In the genomic region with DNA sequence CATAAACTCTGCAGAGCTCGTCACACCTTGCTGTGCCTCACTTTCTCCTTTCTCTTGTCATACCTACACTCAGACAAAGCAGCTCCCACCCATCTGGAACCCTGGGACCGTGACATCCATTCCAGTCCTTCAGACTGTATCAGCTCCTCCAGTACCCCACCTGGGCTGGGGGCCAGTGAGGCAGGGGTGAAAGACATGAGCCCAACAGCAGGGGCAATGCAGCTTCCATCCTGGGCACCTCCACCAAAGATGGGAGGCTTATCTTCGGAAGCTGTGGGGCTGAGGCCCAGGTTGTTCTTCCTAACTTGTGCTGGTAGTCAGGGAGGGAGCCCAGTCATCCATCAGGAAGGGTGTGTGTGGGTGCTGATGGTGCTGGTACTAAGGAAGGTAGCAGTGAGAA, we compare ENCODE assay signal across 19 cellular contexts.
A peak's percentile ranks its signal among the peaks of the same experiment; 100 is the strongest.
DNase-seq lines count a peak whose midpoint lies in the region; ATAC-seq, FAIRE-seq and TF ChIP-seq lines count a peak whose summit lies in the region.
"Had no signal": no experiment of that assay in that cellular context is flagged by ENCODE, and none has a peak within 500 bp of the region (broad histone marks: within the 10 kb centered on the region; RNA-seq: fewer than 3 reads in every experiment).

No MANE protein-coding gene starts in this region.

- peaks cover 9% of the 10 kb centered on the region for H3K9me3 Mint-ChIP-seq in activated CD8-positive, alpha-beta T cell treated with anti-CD3 and anti-CD28 coated beads for 36 hours
- H3K9me3 Mint-ChIP-seq in activated CD8-positive, alpha-beta T cell treated with anti-CD3 and anti-CD28 coated beads, Interleukin-2, amount 10 ng/mL, durations not matched to agents 7 days and 5 days (ENCODE audit: insufficient read depth): peaks cover 14% of the 10 kb centered on the region
- H3K9me3 Mint-ChIP-seq in nephron progenitor cell (peaks cover 26% of the 10 kb centered on the region), T-cell (peaks cover 9 to 17% (median 15%) of the 10 kb centered on the region in 3 donors)
- peaks cover 4 to 18% (median 14%) of the 10 kb centered on the region in 9 donors for H3K9me3 Mint-ChIP-seq in naive thymus-derived CD8-positive, alpha-beta T cell

- H2AFZ ChIP-seq in H1 (ENCODE audit: low read length): no peak overlapping the region
- H2AFZ ChIP-seq: GM23248 had no signal

- no peak overlapping the region for H3K23ac ChIP-seq in H1 (ENCODE audit: insufficient read length)

- H3K36me3 ChIP-seq in H1 (ENCODE audit: control insufficient read depth in 2 of 4, insufficient read depth in 4 of 4, low read length in 3 of 4): no peaks in the 10 kb centered on the region

- H3K79me1 ChIP-seq in H1 (ENCODE audit: low read depth, low read length): no peaks in the 10 kb centered on the region

- FAIRE-seq in H1 (lab: Jason Lieb, UNC): no peak
- FAIRE-seq: D721Med, G401.6, GM12891 had no signal

- no peak overlapping the region for H3K18ac ChIP-seq in H1 (ENCODE audit: extremely low read depth, low read length)

- no peak overlapping the region for H2BK5ac ChIP-seq in H1 (ENCODE audit: low read depth, low read length)

- H3K4me3 ChIP-seq in H1 (ENCODE audit: extremely low read depth in 1 of 4, insufficient read depth in 2 of 4, low read depth in 3 of 4, low read length in 4 of 4): no peak overlapping the region
- H3K4me3 ChIP-seq: GM23248 had no signal

- no peaks in the 10 kb centered on the region for H3K27me3 Mint-ChIP-seq in activated CD8-positive, alpha-beta T cell treated with anti-CD3 and anti-CD28 coated beads for 36 hours
- no peaks in the 10 kb centered on the region for H3K27me3 Mint-ChIP-seq in activated CD8-positive, alpha-beta T cell treated with anti-CD3 and anti-CD28 coated beads, Interleukin-2, amount 10 ng/mL, durations not matched to agents 7 days and 5 days (ENCODE audit: low read depth)
- H3K27me3 Mint-ChIP-seq in nephron progenitor cell (ENCODE audit: low read depth, poor library complexity) (peaks cover 5% of the 10 kb centered on the region), T-cell (no peaks in the 10 kb centered on the region)
- H3K27me3 Mint-ChIP-seq in naive thymus-derived CD8-positive, alpha-beta T cell: no peaks in the 10 kb centered on the region

- H4K5ac ChIP-seq in H1 (ENCODE audit: insufficient read length, low read depth, low read length): no peak overlapping the region

- H3K79me2 ChIP-seq in H1 (ENCODE audit: control insufficient read depth in 1 of 2, insufficient read depth in 2 of 2, low read length in 2 of 2): no peaks in the 10 kb centered on the region

- no peak for TF ChIP-seq POLR2A in H1 (IDR thresholded peaks at IDR 0.05; ENCODE audit: control extremely low read depth in 1 of 2, low read depth in 2 of 2, low read length in 2 of 2)

- no peak for TF ChIP-seq CTCF in activated CD8-positive, alpha-beta T cell treated with anti-CD3 and anti-CD28 coated beads for 36 hours (IDR thresholded peaks at IDR 0.05)
- TF ChIP-seq CTCF in H1 (IDR thresholded peaks at IDR 0.05; ENCODE audit: control extremely low read depth in 1 of 3, insufficient read depth in 1 of 3, low read depth in 1 of 3, low read length in 3 of 3): no peak
- TF ChIP-seq CTCF in nephron progenitor cell (IDR thresholded peaks at IDR 0.05): no peak

- no peak overlapping the region for H2BK15ac ChIP-seq in H1 (ENCODE audit: low read length)

- H4K91ac ChIP-seq in H1 (replicated peaks; ENCODE audit: insufficient read length, low read length): peak overlapping the region; percentile 14

- TF ChIP-seq RAD21 in H1 (IDR thresholded peaks at IDR 0.05 in 1 of 2, conservative IDR thresholded peaks at IDR 0.05 in 1 of 2; ENCODE audit: low read depth in 2 of 2, low read length in 2 of 2): no peak

- no peak overlapping the region; the same call in 1 of the 2 replicates for H2BK12ac ChIP-seq in H1 (ENCODE audit: low read depth, low read length)

- intact Hi-C loops in activated CD8-positive, alpha-beta T cell treated with anti-CD3 and anti-CD28 coated beads for 36 hours (cut with micrococcal nuclease): no loop called here

- H3K27me3 ChIP-seq in H1 (replicated peaks in 1 of 4; ENCODE audit: control insufficient read depth in 3 of 4, extremely low read depth in 1 of 4, insufficient read depth in 3 of 4, low read length in 3 of 4): no peaks in the 10 kb centered on the region

- no peak overlapping the region for H3K4me2 ChIP-seq in H1 (ENCODE audit: insufficient read depth in 1 of 2, low read depth in 2 of 2, low read length in 2 of 2)

- H2BK120ac ChIP-seq in H1 (replicated peaks; ENCODE audit: low read depth, low read length): no peak overlapping the region

- POLR2A ChIA-PET in activated CD8-positive, alpha-beta T cell treated with anti-CD3 and anti-CD28 coated beads for 36 hours (lab: Charles Lee): no interaction called here
- POLR2A ChIA-PET in activated CD8-positive, alpha-beta T cell treated with anti-CD3 and anti-CD28 coated beads, Interleukin-2, amount 10 ng/mL, durations not matched to agents 7 days and 5 days (lab: Charles Lee): interaction anchor here (0.6 kb wide), 1 partner anchor 13 kb away, joined by 3 read pairs; no protein-coding TSS in a partner anchor
- POLR2A ChIA-PET in H1 (lab: Charles Lee; ENCODE audit: partially characterized antibody): interaction anchor here (1.2 kb wide), 1 partner anchor 10 kb away, joined by 3 read pairs; no protein-coding TSS in a partner anchor
- POLR2A ChIA-PET in naive thymus-derived CD8-positive, alpha-beta T cell (lab: Charles Lee): no interaction called here
- POLR2A ChIA-PET in T-cell (lab: Charles Lee): no interaction called here

- no peak overlapping the region for H3K27ac ChIP-seq in H1 (ENCODE audit: low read depth, low read length)
- H3K27ac ChIP-seq: 22Rv1, GM23248 had no signal

- H4K8ac ChIP-seq in H1 (ENCODE audit: extremely low read depth, insufficient read depth, low read length): no peak overlapping the region; the same call in 1 of the 2 replicates

- CTCF ChIA-PET in activated CD8-positive, alpha-beta T cell treated with anti-CD3 and anti-CD28 coated beads for 36 hours (lab: Charles Lee): no interaction called here
- CTCF ChIA-PET in activated CD8-positive, alpha-beta T cell treated with anti-CD3 and anti-CD28 coated beads, Interleukin-2, amount 10 ng/mL, durations not matched to agents 7 days and 5 days (lab: Charles Lee): no interaction called here
- CTCF ChIA-PET in H1 (lab: Charles Lee; ENCODE audit: partially characterized antibody): interaction anchor here (1.2 kb wide), 1 partner anchor 9 kb away, joined by 7 read pairs; no protein-coding TSS in a partner anchor
- CTCF ChIA-PET in T-cell (lab: Charles Lee): no interaction called here

- no peak overlapping the region for H3K4me3 Mint-ChIP-seq in activated CD8-positive, alpha-beta T cell treated with anti-CD3 and anti-CD28 coated beads for 36 hours
- no peak overlapping the region for H3K4me3 Mint-ChIP-seq in activated CD8-positive, alpha-beta T cell treated with anti-CD3 and anti-CD28 coated beads, Interleukin-2, amount 10 ng/mL, durations not matched to agents 7 days and 5 days
- H3K4me3 Mint-ChIP-seq in nephron progenitor cell (no peak overlapping the region), T-cell (no peak overlapping the region)
- no peak overlapping the region for H3K4me3 Mint-ChIP-seq in naive thymus-derived CD8-positive, alpha-beta T cell
- H3K4me3 Mint-ChIP-seq: CD14-positive monocyte; CD8-positive, alpha-beta T cell had no signal

- H3K4me1 Mint-ChIP-seq in activated CD8-positive, alpha-beta T cell treated with anti-CD3 and anti-CD28 coated beads for 36 hours (ENCODE audit: low read depth): no peaks in the 10 kb centered on the region
- no peaks in the 10 kb centered on the region for H3K4me1 Mint-ChIP-seq in activated CD8-positive, alpha-beta T cell treated with anti-CD3 and anti-CD28 coated beads, Interleukin-2, amount 10 ng/mL, durations not matched to agents 7 days and 5 days (ENCODE audit: low read depth)
- H3K4me1 Mint-ChIP-seq in nephron progenitor cell: peaks cover 13% of the 10 kb centered on the region
- peaks cover under 1 to 12% (median 8%) of the 10 kb centered on the region in 4 donors for H3K4me1 Mint-ChIP-seq in naive thymus-derived CD8-positive, alpha-beta T cell
- peaks cover 0 to under 1% (median 0%) of the 10 kb centered on the region in 3 donors for H3K4me1 Mint-ChIP-seq in T-cell
- H3K4me1 Mint-ChIP-seq: CD14-positive monocyte had no signal

- peaks cover 0 to 12% of the 10 kb centered on the region in 2 experiments; a peak in 2 of 4 replicates for H3K9me3 ChIP-seq in H1 (ENCODE audit: insufficient read depth in 2 of 2, low read depth in 1 of 2, low read length in 1 of 2)

- no peak overlapping the region for H3K4ac ChIP-seq in H1 (replicated peaks; ENCODE audit: insufficient read length, low read depth, low read length)

- H3K14ac ChIP-seq in H1 (ENCODE audit: insufficient read length): no peak overlapping the region

- no peaks in the 10 kb centered on the region for H4K20me1 ChIP-seq in H1 (replicated peaks in 1 of 2; ENCODE audit: control insufficient read depth in 1 of 2, insufficient read depth in 2 of 2, low read length in 2 of 2)

- no peak overlapping the region for H3K56ac ChIP-seq in H1 (replicated peaks; ENCODE audit: insufficient read length, low read depth, low read length)

- peaks cover 0 to 3% (median 0%) of the 10 kb centered on the region in 4 experiments; a peak in 1 of 7 replicates for H3K4me1 ChIP-seq in H1 (replicated peaks in 1 of 4; ENCODE audit: control insufficient read depth in 3 of 4, insufficient read depth in 4 of 4, low read length in 3 of 4)

- TF ChIP-seq EP300 in H1 (IDR thresholded peaks at IDR 0.05; ENCODE audit: borderline replicate concordance in 1 of 2, low read depth in 2 of 2, low read length in 2 of 2): no peak

- no peak overlapping the region for H2AK5ac ChIP-seq in H1 (ENCODE audit: low read depth, low read length)

- H3K36me3 Mint-ChIP-seq in activated CD8-positive, alpha-beta T cell treated with anti-CD3 and anti-CD28 coated beads for 36 hours (ENCODE audit: low read depth): peaks cover 26% of the 10 kb centered on the region
- H3K36me3 Mint-ChIP-seq in activated CD8-positive, alpha-beta T cell treated with anti-CD3 and anti-CD28 coated beads, Interleukin-2, amount 10 ng/mL, durations not matched to agents 7 days and 5 days (ENCODE audit: low read depth): peaks cover 19% of the 10 kb centered on the region
- peaks cover 43% of the 10 kb centered on the region for H3K36me3 Mint-ChIP-seq in nephron progenitor cell (ENCODE audit: low read depth)
- H3K36me3 Mint-ChIP-seq in naive thymus-derived CD8-positive, alpha-beta T cell: peaks cover 11 to 62% (median 53%) of the 10 kb centered on the region in 3 donors
- H3K36me3 Mint-ChIP-seq in T-cell: peaks cover 66% of the 10 kb centered on the region

- no peak overlapping the region for H3K9ac ChIP-seq in H1 (replicated peaks in 1 of 4; ENCODE audit: extremely low read depth in 1 of 4, low read depth in 3 of 4, low read length in 3 of 4)
- H3K9ac ChIP-seq: GM23248 had no signal

- WGBS in H1 (ENCODE audit: extremely low coverage in 1 of 2, insufficient coverage in 1 of 2, insufficient read length in 1 of 2, insufficient replicate concordance in 2 of 2, low coverage in 1 of 2, low lambda C conversion rate in 2 of 2, missing lambda C conversion rate in 1 of 2), 2 experiments: 90% methylated on average over 3 of the region's 3 CpGs; no CpG with 5 or more reads in 1 of the 2 experiments

- H3K23me2 ChIP-seq in H1 (ENCODE audit: low read depth, low read length): no peaks in the 10 kb centered on the region

- DNase-seq in activated CD8-positive, alpha-beta T cell treated with anti-CD3 and anti-CD28 coated beads for 36 hours: no peak
- no peak for DNase-seq in activated CD8-positive, alpha-beta T cell treated with anti-CD3 and anti-CD28 coated beads, Interleukin-2, amount 10 ng/mL, durations not matched to agents 7 days and 5 days
- DNase-seq in H1 (ENCODE audit: low read depth in 1 of 2, low spot score in 2 of 2) (peak in 1 of 2 experiments; percentile 13), nephron progenitor cell (no peak), T-cell (no peak), NCI-H2029 treated with DMSO at 0.1 percent for 48 hours (lab: John Stamatoyannopoulos, UW) (no peak)
- no peak for DNase-seq in naive thymus-derived CD8-positive, alpha-beta T cell
- DNase-seq: COR-L47, DMS153, DMS79 treated with DMSO at 0.1 percent for 48 hours, EL, GM23248, H7 had no signal

- H3K27ac Mint-ChIP-seq in activated CD8-positive, alpha-beta T cell treated with anti-CD3 and anti-CD28 coated beads for 36 hours: peak overlapping the region; percentile 24
- H3K27ac Mint-ChIP-seq in activated CD8-positive, alpha-beta T cell treated with anti-CD3 and anti-CD28 coated beads, Interleukin-2, amount 10 ng/mL, durations not matched to agents 7 days and 5 days: no peak overlapping the region
- peak overlapping the region; percentile 39 for H3K27ac Mint-ChIP-seq in nephron progenitor cell
- peak overlapping the region in 3 of 10 donors; percentile 40 to 57 (median 56) for H3K27ac Mint-ChIP-seq in naive thymus-derived CD8-positive, alpha-beta T cell
- H3K27ac Mint-ChIP-seq in T-cell: no peak overlapping the region
- H3K27ac Mint-ChIP-seq: CD8-positive, alpha-beta T cell had no signal

- no peak for ATAC-seq in activated CD8-positive, alpha-beta T cell treated with anti-CD3 and anti-CD28 coated beads for 36 hours
- ATAC-seq in activated CD8-positive, alpha-beta T cell treated with anti-CD3 and anti-CD28 coated beads, Interleukin-2, amount 10 ng/mL, durations not matched to agents 7 days and 5 days: no peak
- no peak for ATAC-seq in naive thymus-derived CD8-positive, alpha-beta T cell
- no peak for ATAC-seq in T-cell (replicated peaks in 1 of 4)
- ATAC-seq: CD8-positive, alpha-beta T cell had no signal

- H2BK20ac ChIP-seq in H1 (ENCODE audit: low read length): no peak overlapping the region

Comparison
In these comparisons a context has a peak if more than half of its experiments do, and no peak if none do; other contexts are left out.
1. H3K27ac Mint-ChIP-seq: peak in activated CD8-positive, alpha-beta T cell treated with anti-CD3 and anti-CD28 coated beads for 36 hours (single experiment) and nephron progenitor cell (single experiment); none in activated CD8-positive, alpha-beta T cell treated with anti-CD3 and anti-CD28 coated beads, Interleukin-2, amount 10 ng/mL, durations not matched to agents 7 days and 5 days (single experiment) and T-cell (0 of 2).
2. POLR2A ChIA-PET loops: an anchor here in activated CD8-positive, alpha-beta T cell treated with anti-CD3 and anti-CD28 coated beads, Interleukin-2, amount 10 ng/mL, durations not matched to agents 7 days and 5 days (0.6 kb wide) and H1 (1.2 kb wide); none called in activated CD8-positive, alpha-beta T cell treated with anti-CD3 and anti-CD28 coated beads for 36 hours, naive thymus-derived CD8-positive, alpha-beta T cell and T-cell.